In genomic region chr6:45667265-45667664, GRCh38 we compare ENCODE assay signal across 1 cellular context.
TF ChIP-seq lines count a peak whose summit lies in the region.

No MANE protein-coding gene starts in this region.

TF ChIP-seq in IMR-90, 13 proteins besides CTCF, POLR2A, EP300 and RAD21:
- TF ChIP-seq RFX5 (IDR thresholded peaks at IDR 0.05; ENCODE audit: low read depth, low read length) = no peak
- no peak for TF ChIP-seq MAZ (IDR thresholded peaks at IDR 0.05; ENCODE audit: borderline replicate concordance, low read depth, low read length)
- no peak for TF ChIP-seq NFE2L2 (IDR thresholded peaks at IDR 0.05; ENCODE audit: low read depth, low read length)
- TF ChIP-seq CHD1 (IDR thresholded peaks at IDR 0.05; ENCODE audit: low read depth, low read length) = no peak
- no peak for TF ChIP-seq BHLHE40 (IDR thresholded peaks at IDR 0.05; ENCODE audit: low read depth, low read length)
- TF ChIP-seq, protein P1, sequence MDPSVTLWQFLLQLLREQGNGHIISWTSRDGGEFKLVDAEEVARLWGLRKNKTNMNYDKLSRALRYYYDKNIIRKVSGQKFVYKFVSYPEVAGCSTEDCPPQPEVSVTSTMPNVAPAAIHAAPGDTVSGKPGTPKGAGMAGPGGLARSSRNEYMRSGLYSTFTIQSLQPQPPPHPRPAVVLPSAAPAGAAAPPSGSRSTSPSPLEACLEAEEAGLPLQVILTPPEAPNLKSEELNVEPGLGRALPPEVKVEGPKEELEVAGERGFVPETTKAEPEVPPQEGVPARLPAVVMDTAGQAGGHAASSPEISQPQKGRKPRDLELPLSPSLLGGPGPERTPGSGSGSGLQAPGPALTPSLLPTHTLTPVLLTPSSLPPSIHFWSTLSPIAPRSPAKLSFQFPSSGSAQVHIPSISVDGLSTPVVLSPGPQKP (IDR thresholded peaks at IDR 0.05; ENCODE audit: borderline replicate concordance, low read depth, low read length) = no peak
- no peak for TF ChIP-seq CEBPB (IDR thresholded peaks at IDR 0.05; ENCODE audit: low read depth, low read length)
- TF ChIP-seq MAFK (IDR thresholded peaks at IDR 0.05; ENCODE audit: low read depth, low read length) = no peak
- TF ChIP-seq RCOR1 (IDR thresholded peaks at IDR 0.05; ENCODE audit: insufficient replicate concordance, low read length) = no peak
- TF ChIP-seq USF2 (IDR thresholded peaks at IDR 0.05; ENCODE audit: low read depth, low read length) = no peak
- TF ChIP-seq MXI1 (IDR thresholded peaks at IDR 0.05; ENCODE audit: borderline replicate concordance, low read depth, low read length) = no peak
- no peak for TF ChIP-seq SMC3 (IDR thresholded peaks at IDR 0.05; ENCODE audit: low read depth, low read length)
